Comparison of ENCODE assay signal across 27 cellular contexts in genomic region chr13:41259875-41260501, GRCh38.
"Had no signal": no experiment of that assay in that cellular context is flagged by ENCODE, and none has a peak within 500 bp of the region (broad histone marks: within the 10 kb centered on the region; RNA-seq: fewer than 3 reads in every experiment).

No MANE protein-coding gene starts in this region.

- ATAC-seq: gastroesophageal sphincter, lower lobe of right lung, psoas muscle had no signal

- H3K36me3 ChIP-seq: ovary had no signal

- H3K9me3 Mint-ChIP-seq: activated naive CD4-positive, alpha-beta T cell treated with anti-CD3 and anti-CD28 coated beads for 36 hours; activated T-helper 1 cell treated with anti-CD3 and anti-CD28 coated beads, Interleukin-12 subunit alpha, Interleukin-12 subunit beta, Interleukin-2, Interleukin-4 antibody, amounts not matched to agents 30 ng/mL and 10 ng/mL and 1 ng/mL, durations not matched to agents 14 hours and 24 hours and 36 hours; central memory CD8-positive, alpha-beta T cell; immature natural killer cell; naive B cell had no signal

- H3K27ac Mint-ChIP-seq: activated naive CD4-positive, alpha-beta T cell treated with anti-CD3 and anti-CD28 coated beads for 36 hours; activated naive CD8-positive, alpha-beta T cell treated with anti-CD3 and anti-CD28 coated beads, Interleukin-2, amount 10 ng/mL, durations not matched to agents 7 days and 5 days; activated T-helper 1 cell treated with anti-CD3 and anti-CD28 coated beads, Interleukin-12 subunit alpha, Interleukin-12 subunit beta, Interleukin-2, Interleukin-4 antibody, amounts not matched to agents 30 ng/mL and 10 ng/mL and 1 ng/mL, durations not matched to agents 14 hours and 24 hours and 36 hours; immature natural killer cell; naive B cell; nephron progenitor cell had no signal

- H3K27ac ChIP-seq: gastroesophageal sphincter, lower lobe of right lung, neutrophil, ovary, psoas muscle, suprapubic skin, tibial nerve had no signal

- H3K4me3 Mint-ChIP-seq: activated naive CD4-positive, alpha-beta T cell treated with anti-CD3 and anti-CD28 coated beads for 36 hours; activated naive CD8-positive, alpha-beta T cell treated with anti-CD3 and anti-CD28 coated beads, Interleukin-2, amount 10 ng/mL, durations not matched to agents 7 days and 5 days; activated T-helper 1 cell treated with anti-CD3 and anti-CD28 coated beads, Interleukin-12 subunit alpha, Interleukin-12 subunit beta, Interleukin-2, Interleukin-4 antibody, amounts not matched to agents 30 ng/mL and 10 ng/mL and 1 ng/mL, durations not matched to agents 14 hours and 24 hours and 36 hours; central memory CD8-positive, alpha-beta T cell; immature natural killer cell; nephron progenitor cell had no signal

- H3K27me3 Mint-ChIP-seq: activated naive CD8-positive, alpha-beta T cell treated with anti-CD3 and anti-CD28 coated beads, Interleukin-2, amount 10 ng/mL, durations not matched to agents 7 days and 5 days; central memory CD8-positive, alpha-beta T cell; naive B cell had no signal

- H3K27me3 ChIP-seq: gastroesophageal sphincter, neutrophil, ovary, suprapubic skin, tibial nerve had no signal

- H3K4me1 ChIP-seq: psoas muscle had no signal

- H3K4me3 ChIP-seq: gastroesophageal sphincter, lower lobe of right lung, ovary, psoas muscle, smooth muscle cell, suprapubic skin, tibial nerve had no signal

- DNase-seq: activated CD4-positive, alpha-beta T cell treated with anti-CD3 and anti-CD28 coated beads for 48 hours; activated CD4-positive, alpha-beta T cell treated with anti-CD3 and anti-CD28 coated beads, Interleukin-2, amount 50 U/mL, for 48 hours; activated CD8-positive, alpha-beta memory T cell treated with anti-CD3 and anti-CD28 coated beads, Interleukin-2, amount 50 U/mL, for 4 hours; activated effector memory CD4-positive, alpha-beta T cell treated with anti-CD3 and anti-CD28 coated beads, Interleukin-2, amount 50 U/mL, for 16 hours; activated naive CD4-positive, alpha-beta T cell treated with anti-CD3 and anti-CD28 coated beads for 36 hours; activated naive CD8-positive, alpha-beta T cell treated with anti-CD3 and anti-CD28 coated beads, Interleukin-2, amount 10 ng/mL, durations not matched to agents 7 days and 5 days; activated T-cell treated with anti-CD3 and anti-CD28 coated beads, Interleukin-2, amount 50 U/mL, for 1 hour; amniotic stem cell; dermis blood vessel endothelial cell; effector CD4-positive, alpha-beta T cell; head of caudate nucleus; hippocampal formation; immature natural killer cell; lower lobe of right lung; naive B cell; nephron progenitor cell; ovary; psoas muscle; stimulated activated CD4-positive, alpha-beta T cell treated with anti-CD3 and anti-CD28 coated beads, Interleukin-2, amount 100 ng/mL, for 24 hours; stimulated activated naive CD4-positive, alpha-beta T cell had no signal

- H3K9me3 ChIP-seq: gastroesophageal sphincter, lower lobe of right lung, neutrophil, ovary, psoas muscle, suprapubic skin, tibial nerve had no signal
